ENCODE assay signal across 9 cellular contexts in the genomic region with DNA sequence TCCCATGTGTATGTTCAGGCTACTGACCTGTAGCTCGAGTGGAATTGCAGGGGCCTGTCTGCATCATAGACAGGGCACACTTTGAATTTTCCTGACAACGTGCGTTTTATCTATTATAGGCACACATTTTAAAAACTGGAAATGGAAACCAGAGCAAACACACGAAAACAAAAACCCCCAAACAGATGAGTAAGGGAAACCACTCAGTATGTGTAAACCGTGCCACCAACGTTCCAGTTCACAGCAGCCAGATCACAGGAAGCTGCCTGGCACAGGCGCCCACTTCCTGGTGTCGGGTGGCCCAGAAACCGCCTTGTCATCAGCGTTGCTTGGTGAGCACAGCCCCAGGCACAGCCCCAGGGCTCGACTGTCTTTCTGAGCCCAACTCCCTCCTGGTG. TPM values are rescaled to one million over a fixed set of nuclear protein-coding genes. Genes with fewer than 3 reads are reported as not detected.
DNase-seq lines count a peak whose midpoint lies in the region; ATAC-seq and TF ChIP-seq lines count a peak whose summit lies in the region.
"Had no signal": no experiment of that assay in that cellular context is flagged by ENCODE, and none has a peak within 500 bp of the region (broad histone marks: within the 10 kb centered on the region; RNA-seq: fewer than 3 reads in every experiment).

No MANE protein-coding gene starts in this region.

- peak; percentile 81 to 92 (median 85) for DNase-seq in CD8-positive, alpha-beta memory T cell
- DNase-seq in SW480 (ENCODE audit: low spot score): peak; percentile 80
- peak; percentile 79 to 91 for DNase-seq in activated naive CD4-positive, alpha-beta T cell treated with anti-CD3 and anti-CD28 coated beads, Interleukin-2, amount 50 U/mL, for 72 hours (ENCODE audit: low spot score in 2 of 2)
- peak; percentile 71 to 76 for DNase-seq in stimulated activated CD8-positive, alpha-beta memory T cell treated with anti-CD3 and anti-CD28 coated beads, Interleukin-4, amount 100 ng/mL, for 1 hour (ENCODE audit: low read depth in 2 of 2, low spot score in 1 of 2)
- no peak for DNase-seq in endothelial cell (ENCODE audit: low spot score)

- no peak for TF ChIP-seq CTCF in endothelial cell (IDR thresholded peaks at IDR 0.05; ENCODE audit: unreplicated experiment)

- no peaks in the 10 kb centered on the region for H3K9me3 Mint-ChIP-seq in CD8-positive, alpha-beta memory T cell
- no peaks in the 10 kb centered on the region for H3K9me3 Mint-ChIP-seq in activated naive CD4-positive, alpha-beta T cell treated with anti-CD3 and anti-CD28 coated beads, Interleukin-2, amount 50 U/mL, for 72 hours
- H3K9me3 Mint-ChIP-seq in endothelial cell (ENCODE audit: unreplicated experiment): peaks cover 5% of the 10 kb centered on the region

- no peaks in the 10 kb centered on the region for H3K36me3 Mint-ChIP-seq in CD8-positive, alpha-beta memory T cell
- H3K36me3 Mint-ChIP-seq in activated naive CD4-positive, alpha-beta T cell treated with anti-CD3 and anti-CD28 coated beads, Interleukin-2, amount 50 U/mL, for 72 hours: no peaks in the 10 kb centered on the region
- peaks cover 9% of the 10 kb centered on the region for H3K36me3 Mint-ChIP-seq in endothelial cell (ENCODE audit: low read depth, unreplicated experiment)

- POLR2A ChIA-PET in CD8-positive, alpha-beta memory T cell (lab: Charles Lee): interaction anchor here (1.0 kb wide), 1 partner anchor 34 kb away, joined by 3 read pairs; no protein-coding TSS in a partner anchor

- H3K36me3 ChIP-seq in CD8-positive, alpha-beta memory T cell (ENCODE audit: insufficient read depth, low read length): no peaks in the 10 kb centered on the region
- H3K36me3 ChIP-seq: uterus had no signal

- CTCF ChIA-PET in CD8-positive, alpha-beta memory T cell (lab: Charles Lee): interaction anchor here (0.6 to 1.6 kb wide), 4 partner anchors 16 to 78 kb away, joined by 3 to 7 read pairs (median 4); no protein-coding TSS in a partner anchor

- peaks cover 38 to 49% (median 40%) of the 10 kb centered on the region in 3 donors for H3K4me1 Mint-ChIP-seq in CD8-positive, alpha-beta memory T cell
- peaks cover 9% of the 10 kb centered on the region for H3K4me1 Mint-ChIP-seq in endothelial cell (ENCODE audit: unreplicated experiment)

- ATAC-seq in GM19467 (IDR thresholded peaks at IDR 0.05; ENCODE audit: unreplicated experiment) (peak; percentile 86), HG03521 (IDR thresholded peaks at IDR 0.05; ENCODE audit: unreplicated experiment) (peak; percentile 74)
- peak; percentile 97 to 99 for ATAC-seq in activated naive CD4-positive, alpha-beta T cell treated with anti-CD3 and anti-CD28 coated beads, Interleukin-2, amount 50 U/mL, for 72 hours

- H3K27me3 Mint-ChIP-seq in CD8-positive, alpha-beta memory T cell: peaks cover 0 to 2% of the 10 kb centered on the region in 2 donors
- H3K27me3 Mint-ChIP-seq in endothelial cell (ENCODE audit: unreplicated experiment): peaks cover 13% of the 10 kb centered on the region

- H3K9me3 ChIP-seq in CD8-positive, alpha-beta memory T cell (ENCODE audit: low read length): no peaks in the 10 kb centered on the region
- H3K9me3 ChIP-seq: uterus had no signal

- no peaks in the 10 kb centered on the region for H3K27me3 ChIP-seq in CD8-positive, alpha-beta memory T cell (ENCODE audit: insufficient read depth, low read length, poor library complexity, severe bottlenecking)
- H3K27me3 ChIP-seq in layer of hippocampus (ENCODE audit: control insufficient read depth, insufficient read depth, low read length): no peaks in the 10 kb centered on the region
- H3K27me3 ChIP-seq: uterus had no signal

- H3K4me3 Mint-ChIP-seq in CD8-positive, alpha-beta memory T cell: peak overlapping the region; percentile 72 to 89 (median 82)
- no peak overlapping the region for H3K4me3 Mint-ChIP-seq in endothelial cell (ENCODE audit: unreplicated experiment)

- peak overlapping the region; percentile 64 for H3K27ac ChIP-seq in CD8-positive, alpha-beta memory T cell (ENCODE audit: low read depth, low read length)
- peak overlapping the region; percentile 30 for H3K27ac ChIP-seq in layer of hippocampus (ENCODE audit: low read depth, low read length)
- H3K27ac ChIP-seq: uterus had no signal

- H3K4me1 ChIP-seq in CD8-positive, alpha-beta memory T cell (ENCODE audit: insufficient read depth, low read length): peaks cover 15% of the 10 kb centered on the region
- H3K4me1 ChIP-seq: uterus had no signal

- H3K4me3 ChIP-seq in CD8-positive, alpha-beta memory T cell (ENCODE audit: low read length): peak overlapping the region; percentile 38
- H3K4me3 ChIP-seq: uterus had no signal

- H3K27ac Mint-ChIP-seq in CD8-positive, alpha-beta memory T cell: peak overlapping the region; percentile 95 to 99 (median 97)
- peak overlapping the region; percentile 91 to 92 for H3K27ac Mint-ChIP-seq in activated naive CD4-positive, alpha-beta T cell treated with anti-CD3 and anti-CD28 coated beads, Interleukin-2, amount 50 U/mL, for 72 hours
- H3K27ac Mint-ChIP-seq in endothelial cell (ENCODE audit: unreplicated experiment): no peak overlapping the region

RNA-seq across cellular contexts. Expression of gene DNAJB6, which starts 34.5 kb away (rescaled TPM):
- 100 to 1,000 TPM; 121 to 124 TPM for total RNA-seq in CD8-positive, alpha-beta memory T cell
- polyA plus RNA-seq in CD8-positive, alpha-beta memory T cell: 147 TPM
- 10 to 100 TPM; 71.7 to 74.9 TPM for total RNA-seq in activated naive CD4-positive, alpha-beta T cell treated with anti-CD3 and anti-CD28 coated beads, Interleukin-2, amount 50 U/mL, for 72 hours
- total RNA-seq in endothelial cell (ENCODE audit: unreplicated experiment): 155 TPM
